ENCODE assay signal across 1 cellular context in genomic region chr1:1559066-1559465, GRCh38.
TF ChIP-seq lines count a peak whose summit lies in the region.

No MANE protein-coding gene starts in this region.

TF ChIP-seq in endothelial cell of umbilical vein, 7 proteins besides CTCF, POLR2A, EP300 and RAD21:
- TF ChIP-seq POLR2AphosphoS5 (IDR thresholded peaks at IDR 0.05; ENCODE audit: insufficient read depth, low read depth, low read length) (peak; percentile 32), JUN (IDR thresholded peaks at IDR 0.05; ENCODE audit: borderline replicate concordance, insufficient read depth, insufficient read length, low read depth) (no peak), MYC (IDR thresholded peaks at IDR 0.05; ENCODE audit: low read depth, low read length) (no peak)
